In genomic region chr10:35399414-35400009, GRCh38 we compare ENCODE assay signal across 25 cellular contexts.
"Had no signal": no experiment of that assay in that cellular context is flagged by ENCODE, and none has a peak within 500 bp of the region (broad histone marks: within the 10 kb centered on the region; RNA-seq: fewer than 3 reads in every experiment).

No MANE protein-coding gene starts in this region.

- H3K27ac ChIP-seq: right lobe of liver, suprapubic skin had no signal

- H3K36me3 ChIP-seq: cardiac muscle cell, lower lobe of right lung, right lobe of liver, upper lobe of left lung, WERI-Rb-1 had no signal

- H3K4me3 Mint-ChIP-seq: activated naive CD8-positive, alpha-beta T cell; activated T-helper 1 cell treated with anti-CD3 and anti-CD28 coated beads, Interleukin-12 subunit alpha, Interleukin-12 subunit beta, Interleukin-2, Interleukin-4 antibody, amounts not matched to agents 30 ng/mL and 10 ng/mL and 1 ng/mL, durations not matched to agents 14 hours and 24 hours and 36 hours; effector memory CD8-positive, alpha-beta T cell; stimulated activated naive CD8-positive, alpha-beta T cell treated with anti-CD3 and anti-CD28 coated beads, Interleukin-15, amount 100 ng/mL, for 72 hours had no signal

- H3K9me3 Mint-ChIP-seq: activated T-helper 1 cell treated with anti-CD3 and anti-CD28 coated beads, Interleukin-12 subunit alpha, Interleukin-12 subunit beta, Interleukin-2, Interleukin-4 antibody, amounts not matched to agents 30 ng/mL and 10 ng/mL and 1 ng/mL, durations not matched to agents 14 hours and 24 hours and 36 hours; effector memory CD8-positive, alpha-beta T cell; stimulated activated naive CD8-positive, alpha-beta T cell treated with anti-CD3 and anti-CD28 coated beads, Interleukin-15, amount 100 ng/mL, for 72 hours had no signal

- H3K4me2 ChIP-seq: hepatocyte had no signal

- H3K27me3 ChIP-seq: cardiac muscle cell, hepatocyte, right lobe of liver, suprapubic skin, upper lobe of left lung had no signal

- H3K36me3 Mint-ChIP-seq: activated naive CD8-positive, alpha-beta T cell had no signal

- ATAC-seq: effector memory CD8-positive, alpha-beta T cell; left colon; right lobe of liver; stimulated activated naive CD8-positive, alpha-beta T cell treated with anti-CD3 and anti-CD28 coated beads, Interleukin-15, amount 100 ng/mL, for 72 hours had no signal

- FAIRE-seq: islet of Langerhans, small intestine had no signal

- H2AFZ ChIP-seq: hepatocyte had no signal

- DNase-seq: activated CD4-positive, alpha-beta T cell treated with anti-CD3 and anti-CD28 coated beads, Interleukin-2, amount 50 U/mL, for 4 hours; activated gamma-delta T cell treated with Interleukin-2 at 50 U/mL for 16 hours; activated T-cell treated with anti-CD3 and anti-CD28 coated beads for 4 hours; amygdala; dermis blood vessel endothelial cell; effector memory CD8-positive, alpha-beta T cell; foreskin fibroblast; left colon; lower lobe of right lung; psoas muscle; right lobe of liver; small intestine; stimulated activated CD4-positive, alpha-beta T cell treated with anti-CD3 and anti-CD28 coated beads, Interleukin-15, amount 100 ng/mL, for 24 hours; stimulated activated CD4-positive, alpha-beta T cell treated with anti-CD3 and anti-CD28 coated beads, Interleukin-2, amount 100 ng/mL, for 48 hours; stimulated activated naive CD8-positive, alpha-beta T cell treated with anti-CD3 and anti-CD28 coated beads, Interleukin-15, amount 100 ng/mL, for 72 hours; T-helper 1 cell; T-helper 9 cell; upper lobe of left lung; WERI-Rb-1 had no signal

- H3K9me3 ChIP-seq: psoas muscle, suprapubic skin, upper lobe of left lung had no signal

- H3K27ac Mint-ChIP-seq: activated naive CD8-positive, alpha-beta T cell; activated T-helper 1 cell treated with anti-CD3 and anti-CD28 coated beads, Interleukin-12 subunit alpha, Interleukin-12 subunit beta, Interleukin-2, Interleukin-4 antibody, amounts not matched to agents 30 ng/mL and 10 ng/mL and 1 ng/mL, durations not matched to agents 14 hours and 24 hours and 36 hours; effector memory CD8-positive, alpha-beta T cell had no signal

- H3K27me3 Mint-ChIP-seq: activated naive CD8-positive, alpha-beta T cell; effector memory CD8-positive, alpha-beta T cell; stimulated activated naive CD8-positive, alpha-beta T cell treated with anti-CD3 and anti-CD28 coated beads, Interleukin-15, amount 100 ng/mL, for 72 hours had no signal

- H3K4me3 ChIP-seq: cardiac muscle cell, hepatocyte, lower lobe of right lung, psoas muscle, right lobe of liver, suprapubic skin, upper lobe of left lung had no signal
